7 cellular contexts compared by ENCODE assay signal in the genomic region with DNA sequence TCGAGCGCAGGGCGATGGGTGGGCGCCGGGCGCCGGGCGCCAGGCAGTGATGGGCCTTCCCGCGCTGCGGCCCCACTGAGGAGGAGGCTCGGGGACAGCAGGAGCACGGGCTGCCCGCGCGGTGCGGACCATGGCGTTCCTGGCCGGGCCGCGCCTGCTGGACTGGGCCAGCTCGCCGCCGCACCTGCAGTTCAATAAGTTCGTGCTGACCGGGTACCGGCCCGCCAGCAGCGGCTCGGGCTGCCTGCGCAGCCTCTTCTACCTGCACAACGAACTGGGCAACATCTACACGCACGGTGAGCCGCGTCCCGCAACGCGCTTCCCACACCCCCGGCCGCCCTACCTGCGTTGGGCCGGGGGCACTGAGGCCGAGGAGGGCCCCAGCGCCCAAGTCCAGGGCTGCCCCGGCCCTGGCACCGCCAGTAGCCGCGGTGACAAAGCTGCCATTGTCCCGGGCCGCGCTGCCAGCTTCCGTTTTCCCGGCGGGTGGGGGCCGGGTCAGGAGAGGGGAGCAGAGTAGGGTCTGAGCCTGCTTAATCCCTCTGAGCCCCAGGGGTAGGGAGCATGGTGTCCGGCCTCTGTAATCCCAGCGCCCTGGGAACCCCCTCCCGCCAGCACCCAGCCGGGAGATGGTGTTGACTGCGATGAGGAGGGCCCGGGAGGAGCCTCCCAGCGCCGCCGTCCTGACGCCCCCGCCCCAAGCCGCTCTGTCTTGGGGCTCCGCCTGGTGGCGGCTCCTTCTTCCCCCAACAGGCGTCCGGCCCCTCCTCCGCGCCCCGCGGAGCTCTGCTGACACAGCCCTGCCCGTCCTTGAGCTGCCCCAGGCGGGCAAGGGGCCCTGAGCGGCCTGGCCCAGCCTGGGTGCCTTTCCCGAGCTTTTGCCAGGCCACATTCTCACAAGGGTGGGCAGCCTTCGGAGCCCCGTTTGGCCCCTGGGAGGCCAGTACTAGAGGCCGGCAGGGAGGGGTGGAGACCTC.
DNase-seq lines count a peak whose midpoint lies in the region; ATAC-seq and TF ChIP-seq lines count a peak whose summit lies in the region.

No MANE protein-coding gene starts in this region.

- H3K4me1 ChIP-seq in effector memory CD4-positive, alpha-beta T cell (ENCODE audit: control insufficient read depth, insufficient read depth, low read length, poor library complexity, severe bottlenecking) = peaks cover 39% of the 10 kb centered on the region

- peak; percentile 78 for TF ChIP-seq CTCF in GM12875 (IDR thresholded peaks at IDR 0.05; ENCODE audit: borderline replicate concordance, insufficient read depth, low read depth, low read length)

- no peaks in the 10 kb centered on the region for H3K9me3 ChIP-seq in effector memory CD4-positive, alpha-beta T cell (ENCODE audit: control insufficient read depth, low read length)

- H3K4me3 ChIP-seq in GM12875 (ENCODE audit: low read depth, low read length) = peak overlapping the region; percentile 95
- H3K4me3 ChIP-seq in effector memory CD4-positive, alpha-beta T cell (ENCODE audit: insufficient read depth, low read depth, low read length, poor library complexity, severe bottlenecking) = peak overlapping the region; percentile 54

- H3K4me3 Mint-ChIP-seq in memory B cell = peak overlapping the region; percentile 61

- H3K36me3 Mint-ChIP-seq in memory B cell = no peaks in the 10 kb centered on the region

- peaks cover 11% of the 10 kb centered on the region for H3K27me3 Mint-ChIP-seq in memory B cell

- peak overlapping the region; percentile 3 for H3K27ac ChIP-seq in effector memory CD4-positive, alpha-beta T cell (ENCODE audit: insufficient read depth, low read length, poor library complexity, severe bottlenecking)

- no peaks in the 10 kb centered on the region for H3K9me3 Mint-ChIP-seq in memory B cell

- ATAC-seq in HG02840 (IDR thresholded peaks at IDR 0.05; ENCODE audit: low FRiP score, unreplicated experiment) (peak; percentile 31), memory B cell (ENCODE audit: low read depth) (peak; percentile 40)

- H3K27me3 ChIP-seq in effector memory CD4-positive, alpha-beta T cell (replicated peaks; ENCODE audit: control insufficient read depth, insufficient read depth, low read length, poor library complexity, severe bottlenecking) = peaks cover 38% of the 10 kb centered on the region

- no peak overlapping the region for H3K27ac Mint-ChIP-seq in memory B cell

- no peaks in the 10 kb centered on the region for H3K36me3 ChIP-seq in effector memory CD4-positive, alpha-beta T cell (ENCODE audit: control insufficient read depth, insufficient read depth, low read length)

- peak; percentile 91 for DNase-seq in NCI-H69 (lab: John Stamatoyannopoulos, UW)
- peak; percentile 56 to 63 for DNase-seq in activated CD4-positive, alpha-beta T cell treated with anti-CD3 and anti-CD28 coated beads, Interleukin-2, amount 50 U/mL, for 4 hours
- peak; percentile 25 to 51 (median 46) for DNase-seq in effector memory CD4-positive, alpha-beta T cell
- peak in 1 of 2 donors; percentile 63 for DNase-seq in memory B cell (ENCODE audit: low spot score in 2 of 2)
- peak; percentile 49 for DNase-seq in stimulated activated CD8-positive, alpha-beta memory T cell treated with anti-CD3 and anti-CD28 coated beads, Interleukin-12 subunit alpha, Interleukin-12 subunit beta, amount 100 ng/mL, for 24 hours (ENCODE audit: extremely low read depth)

- H3K4me1 Mint-ChIP-seq in memory B cell = peaks cover 18% of the 10 kb centered on the region
